8 cellular contexts compared by ENCODE assay signal in genomic region chr20:31698243-31698802, GRCh38. TPM values are rescaled to one million over a fixed set of nuclear protein-coding genes. Genes with fewer than 3 reads are reported as not detected.
DNase-seq lines count a peak whose midpoint lies in the region; ATAC-seq and TF ChIP-seq lines count a peak whose summit lies in the region.

No MANE protein-coding gene starts in this region.

- H3K36me3 ChIP-seq in ascending aorta (peaks cover 6 to 9% of the 10 kb centered on the region in 2 donors), lower lobe of right lung (peaks cover 29% of the 10 kb centered on the region), thoracic aorta (peaks cover 3% of the 10 kb centered on the region)

- POLR2A ChIA-PET in activated CD4-positive, alpha-beta T cell treated with anti-CD3 and anti-CD28 coated beads for 36 hours (lab: Charles Lee): interaction anchor here (1.6 kb wide), 1 partner anchor 20 kb away, joined by 5 read pairs; no protein-coding TSS in a partner anchor

- H3K9me3 ChIP-seq in ascending aorta (no peaks in the 10 kb centered on the region), lower lobe of right lung (no peaks in the 10 kb centered on the region), thoracic aorta (no peaks in the 10 kb centered on the region)

- no peaks in the 10 kb centered on the region for H3K9me3 Mint-ChIP-seq in activated CD4-positive, alpha-beta T cell treated with anti-CD3 and anti-CD28 coated beads for 36 hours (ENCODE audit: low read depth)

- H3K27me3 ChIP-seq in ascending aorta: no peaks in the 10 kb centered on the region
- H3K27me3 ChIP-seq in lower lobe of right lung (ENCODE audit: low read depth): no peaks in the 10 kb centered on the region
- H3K27me3 ChIP-seq in thoracic aorta (replicated peaks; ENCODE audit: insufficient read depth): no peaks in the 10 kb centered on the region

- H3K36me3 Mint-ChIP-seq in activated CD4-positive, alpha-beta T cell treated with anti-CD3 and anti-CD28 coated beads for 36 hours (ENCODE audit: low read depth): peaks cover 71% of the 10 kb centered on the region

- H3K27ac ChIP-seq in ascending aorta (peak overlapping the region; percentile 86 to 96), lower lobe of right lung (peak overlapping the region; percentile 85), thoracic aorta (peak overlapping the region; percentile 85 to 93)

- intact Hi-C loops in activated CD4-positive, alpha-beta T cell treated with anti-CD3 and anti-CD28 coated beads for 36 hours (cut with DNase I, micrococcal nuclease): loop anchor here in 1 of 2 experiments (2.0 kb wide), 1 partner anchor 24 kb away; no protein-coding TSS in a partner anchor
- intact Hi-C loops in ascending aorta (cut with DNase I): loop anchor here (2.0 kb wide), 2 partner anchors 24 to 28 kb away; partner anchors contain the start of gene BCL2L1
- intact Hi-C loops in lower lobe of right lung (cut with DNase I): no loop called here

- H3K27ac Mint-ChIP-seq in activated CD4-positive, alpha-beta T cell treated with anti-CD3 and anti-CD28 coated beads for 36 hours: peak overlapping the region; percentile 89

- H3K27me3 Mint-ChIP-seq in activated CD4-positive, alpha-beta T cell treated with anti-CD3 and anti-CD28 coated beads for 36 hours: no peaks in the 10 kb centered on the region

- peaks cover 19 to 66% of the 10 kb centered on the region in 2 donors for H3K4me1 ChIP-seq in ascending aorta
- peaks cover 98% of the 10 kb centered on the region for H3K4me1 ChIP-seq in lower lobe of right lung
- peaks cover 74 to 92% of the 10 kb centered on the region in 2 donors for H3K4me1 ChIP-seq in thoracic aorta (ENCODE audit: control insufficient read depth in 1 of 2, low read depth in 2 of 2)

- no peak overlapping the region for H3K4me3 Mint-ChIP-seq in activated CD4-positive, alpha-beta T cell treated with anti-CD3 and anti-CD28 coated beads for 36 hours

- no peak for TF ChIP-seq CTCF in ascending aorta (IDR thresholded peaks at IDR 0.05)
- no peak for TF ChIP-seq CTCF in lower lobe of right lung (IDR thresholded peaks at IDR 0.05)
- no peak for TF ChIP-seq CTCF in thoracic aorta (IDR thresholded peaks at IDR 0.05)

- H3K4me1 Mint-ChIP-seq in activated CD4-positive, alpha-beta T cell treated with anti-CD3 and anti-CD28 coated beads for 36 hours: peaks cover 71% of the 10 kb centered on the region

- no peak for ATAC-seq in activated CD4-positive, alpha-beta T cell treated with anti-CD3 and anti-CD28 coated beads for 36 hours
- no peak for ATAC-seq in lower lobe of right lung
- no peak for ATAC-seq in thoracic aorta (ENCODE audit: insufficient number of reproducible peaks, low FRiP score, low read depth)

- H3K4me3 ChIP-seq in ascending aorta (no peak overlapping the region), lower lobe of right lung (no peak overlapping the region), thoracic aorta (no peak overlapping the region)

- CTCF ChIA-PET in activated CD4-positive, alpha-beta T cell treated with anti-CD3 and anti-CD28 coated beads for 36 hours (lab: Charles Lee): interaction anchor here (0.7 to 3.0 kb wide), 8 partner anchors 7 to 65 kb away, joined by 3 to 10 read pairs (median 5); no protein-coding TSS in a partner anchor

- DNase-seq in activated CD4-positive, alpha-beta T cell treated with anti-CD3 and anti-CD28 coated beads for 36 hours: no peak
- DNase-seq in activated CD4-positive, alpha-beta T cell treated with anti-CD3 and anti-CD28 coated beads, Interleukin-2, amount 50 U/mL, for 1 hour: no peak
- no peak for DNase-seq in ascending aorta (ENCODE audit: low spot score in 2 of 2)
- DNase-seq in lower lobe of right lung: no peak
- DNase-seq in thoracic aorta (ENCODE audit: low spot score): no peak
- DNase-seq in NCI-H1417 (lab: John Stamatoyannopoulos, UW): no peak
- no peak for DNase-seq in NCI-H1092 treated with DMSO at 0.1 percent for 48 hours (lab: John Stamatoyannopoulos, UW)
- no peak for DNase-seq in DMS153 treated with DMSO at 0.1 percent for 48 hours (lab: John Stamatoyannopoulos, UW; ENCODE audit: unreplicated experiment)

RNA-seq across cellular contexts. Expression of gene BCL2L1, which starts 24.3 kb away (rescaled TPM):
- total RNA-seq in activated CD4-positive, alpha-beta T cell treated with anti-CD3 and anti-CD28 coated beads for 36 hours: 100 to 1,000 TPM; 107 to 121 TPM
- total RNA-seq in ascending aorta (200 TPM), lower lobe of right lung (126 TPM), thoracic aorta (100 to 1,000 TPM; 137 to 187 TPM)

RNA-seq across cellular contexts. Expression of gene TPX2, which starts 40.8 kb away (rescaled TPM):
- 100 to 1,000 TPM; 137 to 179 TPM for total RNA-seq in activated CD4-positive, alpha-beta T cell treated with anti-CD3 and anti-CD28 coated beads for 36 hours
- total RNA-seq in ascending aorta (not detected), lower lobe of right lung (1.9 TPM), thoracic aorta (1 to 10 TPM; 1.5 TPM)

Comparison
In these comparisons a context has a peak if more than half of its experiments do, and no peak if none do; other contexts are left out.
1. RNA of gene TPX2, which starts 40.8 kb away (total RNA-seq): 137 to 179 TPM in activated CD4-positive, alpha-beta T cell treated with anti-CD3 and anti-CD28 coated beads for 36 hours; 1.9 TPM in lower lobe of right lung (single experiment), 1.5 TPM in thoracic aorta and not detected in ascending aorta (single experiment); every median in the first group is over 10 times any median in the second.
2. Peak in every context shown above with its lines, with median percentiles within 50 percentile points of each other: H3K27ac ChIP-seq.